ENCODE assay signal across 10 cellular contexts in genomic region chr22:38135133-38135706, GRCh38. TPM values are rescaled to one million over a fixed set of nuclear protein-coding genes. Genes with fewer than 3 reads are reported as not detected.
DNase-seq lines count a peak whose midpoint lies in the region; ATAC-seq, FAIRE-seq and TF ChIP-seq lines count a peak whose summit lies in the region.
"Had no signal": no experiment of that assay in that cellular context is flagged by ENCODE, and none has a peak within 500 bp of the region (broad histone marks: within the 10 kb centered on the region; RNA-seq: fewer than 3 reads in every experiment).

No MANE protein-coding gene starts in this region.

- H3K79me2 ChIP-seq in ACC112 (ENCODE audit: control insufficient read depth, insufficient read depth, low read length, unreplicated experiment) (no peaks in the 10 kb centered on the region), GM23338 (replicated peaks; ENCODE audit: insufficient read depth) (no peaks in the 10 kb centered on the region)

- ATAC-seq in GM23338 (no peak), upper lobe of left lung (ENCODE audit: low FRiP score in 2 of 2) (no peak)

- peaks cover 20% of the 10 kb centered on the region for H3K4me1 Mint-ChIP-seq in HFFc6 (ENCODE audit: low read depth)
- H3K4me1 Mint-ChIP-seq in GM23338 = peaks cover 3% of the 10 kb centered on the region; the same call in 1 of the 3 replicates

- no peak for TF ChIP-seq CTCF in HFFc6 (IDR thresholded peaks at IDR 0.05)
- no peak for TF ChIP-seq CTCF in kidney (IDR thresholded peaks at IDR 0.05; ENCODE audit: borderline replicate concordance, extremely low read depth, insufficient read depth)
- no peak for TF ChIP-seq CTCF in GM23338 (conservative IDR thresholded peaks at IDR 0.05; ENCODE audit: low read depth in 2 of 2)
- no peak for TF ChIP-seq CTCF in upper lobe of left lung (IDR thresholded peaks at IDR 0.05)

- H3K4me3 Mint-ChIP-seq in HFFc6 = peak overlapping the region; percentile 65
- H3K4me3 Mint-ChIP-seq in GM23338 = no peak overlapping the region

- H3K4me3 ChIP-seq in ACC112 (ENCODE audit: low read depth, low read length) (no peak overlapping the region), adipocyte (ENCODE audit: low read length) (no peak overlapping the region), kidney (ENCODE audit: low read length in 2 of 2) (no peak overlapping the region), GM23338 (no peak overlapping the region), upper lobe of left lung (no peak overlapping the region)

- H3K36me3 ChIP-seq in ACC112 (ENCODE audit: insufficient read depth, low read length) = no peaks in the 10 kb centered on the region
- H3K36me3 ChIP-seq in adipocyte (ENCODE audit: control insufficient read depth, insufficient read depth, low read length, severe bottlenecking) = peaks cover 8% of the 10 kb centered on the region
- H3K36me3 ChIP-seq in kidney (ENCODE audit: control insufficient read depth in 1 of 2, insufficient read depth in 2 of 2, low read length in 2 of 2) = peaks cover 3 to 5% of the 10 kb centered on the region in 2 donors
- H3K36me3 ChIP-seq in GM23338 (ENCODE audit: insufficient read depth) = no peaks in the 10 kb centered on the region
- peaks cover 2 to 39% (median 19%) of the 10 kb centered on the region in 4 donors for H3K36me3 ChIP-seq in upper lobe of left lung

- no peak overlapping the region for H3K4me2 ChIP-seq in GM23338

- H3K9me3 ChIP-seq in adipocyte (ENCODE audit: control insufficient read depth, low read length) = no peaks in the 10 kb centered on the region
- no peaks in the 10 kb centered on the region for H3K9me3 ChIP-seq in kidney (ENCODE audit: control insufficient read depth in 1 of 2, low read length in 2 of 2)
- H3K9me3 ChIP-seq in upper lobe of left lung = no peaks in the 10 kb centered on the region

- H3K27me3 ChIP-seq in ACC112 (ENCODE audit: insufficient read depth, low read length) = no peaks in the 10 kb centered on the region
- H3K27me3 ChIP-seq in adipocyte (replicated peaks; ENCODE audit: control insufficient read depth, insufficient read depth, low read length) = no peaks in the 10 kb centered on the region
- H3K27me3 ChIP-seq in GM23338 (ENCODE audit: insufficient read depth) = no peaks in the 10 kb centered on the region
- no peaks in the 10 kb centered on the region for H3K27me3 ChIP-seq in upper lobe of left lung

- WGBS in upper lobe of left lung, 2 donors = 83 to 87% methylated on average over 1 to 4 of the region's 4 CpGs

- H3K4me1 ChIP-seq in ACC112 (ENCODE audit: control insufficient read depth, insufficient read depth, low read length, unreplicated experiment) (peaks cover 16% of the 10 kb centered on the region), adipocyte (ENCODE audit: control insufficient read depth, insufficient read depth, low read length) (peaks cover 30% of the 10 kb centered on the region), kidney (ENCODE audit: control insufficient read depth in 1 of 2, insufficient read depth in 1 of 2, low read depth in 1 of 2, low read length in 2 of 2) (no peaks in the 10 kb centered on the region), GM23338 (ENCODE audit: insufficient read depth) (no peaks in the 10 kb centered on the region), upper lobe of left lung (no peaks in the 10 kb centered on the region)

- H3K27ac Mint-ChIP-seq in HFFc6 = peak overlapping the region; percentile 89
- no peak overlapping the region for H3K27ac Mint-ChIP-seq in GM23338

- H3K27me3 Mint-ChIP-seq in HFFc6 (ENCODE audit: insufficient read depth) = no peaks in the 10 kb centered on the region; the same call in 1 of the 2 replicates
- H3K27me3 Mint-ChIP-seq in GM23338 (ENCODE audit: insufficient read depth, low read depth, poor library complexity) = peaks cover 5% of the 10 kb centered on the region

- DNase-seq in HFFc6 = peak; percentile 92
- peak; percentile 71 for DNase-seq in adipocyte (ENCODE audit: low read depth)
- peak; percentile 22 for DNase-seq in kidney
- no peak for DNase-seq in SKM-1 treated with dmso at 0.1 percent for 144 hours (lab: John Stamatoyannopoulos, UW; ENCODE audit: unreplicated experiment)
- DNase-seq in NCI-H524 (lab: John Stamatoyannopoulos, UW) = no peak
- DNase-seq in GM23338 (ENCODE audit: low spot score) = no peak
- DNase-seq in upper lobe of left lung = no peak
- DNase-seq: mesendoderm, NCI-H510A treated with DMSO at 0.1 percent for 48 hours had no signal

- no peaks in the 10 kb centered on the region for H4K20me1 ChIP-seq in GM23338 (replicated peaks; ENCODE audit: insufficient read depth)

- no peaks in the 10 kb centered on the region for H3F3A ChIP-seq in GM23338 (replicated peaks; ENCODE audit: low read depth)

- no peak for TF ChIP-seq POLR2A in upper lobe of left lung (IDR thresholded peaks at IDR 0.05)

- intact Hi-C loops in kidney (cut with DNase I) = no loop called here

- peak overlapping the region; percentile 40 for H3K9ac ChIP-seq in adipocyte (ENCODE audit: low read length)
- H3K9ac ChIP-seq in kidney (ENCODE audit: low read length in 2 of 2) = no peak overlapping the region

- H3K27ac ChIP-seq in ACC112 (ENCODE audit: low read depth, low read length) (peak overlapping the region; percentile 75), kidney (ENCODE audit: low read depth in 2 of 2, low read length in 2 of 2) (no peak overlapping the region), GM23338 (ENCODE audit: low read depth) (no peak overlapping the region), upper lobe of left lung (no peak overlapping the region)

- no peaks in the 10 kb centered on the region for H3K9me2 ChIP-seq in GM23338 (ENCODE audit: insufficient read depth)

- FAIRE-seq in kidney (lab: Jason Lieb, UNC) = no peak

- H3K9me3 Mint-ChIP-seq in HFFc6 (no peaks in the 10 kb centered on the region), GM23338 (no peaks in the 10 kb centered on the region)

- H2AFZ ChIP-seq in ACC112 (ENCODE audit: low read length, unreplicated experiment) (no peak overlapping the region), GM23338 (no peak overlapping the region)

- H3K36me3 Mint-ChIP-seq in HFFc6 (ENCODE audit: low read depth) (peaks cover 6% of the 10 kb centered on the region; the same call in 1 of the 2 replicates), GM23338 (ENCODE audit: low read depth) (peaks cover 3% of the 10 kb centered on the region; the same call in 1 of the 3 replicates)

- TF ChIP-seq EP300 in upper lobe of left lung (IDR thresholded peaks at IDR 0.05) = no peak

RNA-seq across cellular contexts. Expression of gene BAIAP2L2, which starts 24.7 kb away (rescaled TPM):
- total RNA-seq in HFFc6 (2021; fragmentation: NEBNext Ultra II Directional; extraction: Animal tissue kit (Norgen Biotek cat#: 25700)) = under 1 TPM in 1 of 6 experiments, not detected in 5; 0.08 TPM
- 9.7 TPM for total RNA-seq in kidney
- 27.8 TPM for polyA plus RNA-seq in kidney (ENCODE audit: insufficient read depth, low read depth, low replicate concordance)
- total RNA-seq in GM23338 (2014; rRNA removed; shearing (Covaris generic)) = 3.9 and 5.6 TPM in 2 replicates
- 5.6 and 7.6 TPM in 2 replicates for polyA plus RNA-seq in GM23338 (2016; fragmentation: Nextera tagmentation; extraction: Ambion mirVana)
- 1 to 10 TPM in 1 of 6 donors, under 1 TPM in 2, not detected in 3; 0.94 to 6.3 (median 0.98) TPM for total RNA-seq in upper lobe of left lung

RNA-seq across cellular contexts. Expression of gene PLA2G6, which starts 46.4 kb away (rescaled TPM):
- 1 to 10 TPM; 4.1 to 6.6 (median 5.3) TPM for total RNA-seq in HFFc6 (2021; fragmentation: NEBNext Ultra II Directional; extraction: Animal tissue kit (Norgen Biotek cat#: 25700))
- total RNA-seq in kidney (61.6 TPM), upper lobe of left lung (100 to 1,000 TPM in 1 of 6 donors, 10 to 100 TPM in 5; 21.1 to 295 (median 47.5) TPM)
- polyA plus RNA-seq in kidney (ENCODE audit: insufficient read depth, low read depth, low replicate concordance) (26.6 TPM), GM23338 (2016; fragmentation: Nextera tagmentation; extraction: Ambion mirVana) (4.5 and 5.8 TPM in 2 replicates)
- 6.3 and 12.6 TPM in 2 replicates for total RNA-seq in GM23338 (2014; rRNA removed; shearing (Covaris generic))

RNA-seq across cellular contexts. Expression of gene SLC16A8, which starts 51.2 kb away (rescaled TPM):
- not detected for total RNA-seq in HFFc6 (2021; fragmentation: NEBNext Ultra II Directional; extraction: Animal tissue kit (Norgen Biotek cat#: 25700))
- total RNA-seq in kidney = 0.31 TPM
- 0.92 TPM for polyA plus RNA-seq in kidney (ENCODE audit: insufficient read depth, low read depth, low replicate concordance)
- total RNA-seq in GM23338 (2014; rRNA removed; shearing (Covaris generic)) = 0.66 and 1.0 TPM in 2 replicates
- 0.52 and 0.56 TPM in 2 replicates for polyA plus RNA-seq in GM23338 (2016; fragmentation: Nextera tagmentation; extraction: Ambion mirVana)
- 1 to 10 TPM in 1 of 6 donors, under 1 TPM in 3, not detected in 2; 0.26 to 6.3 (median 0.73) TPM for total RNA-seq in upper lobe of left lung

Comparison
In these comparisons a context has a peak if more than half of its experiments do, and no peak if none do; other contexts are left out.
1. DNase-seq: peak in HFFc6 (single experiment), adipocyte (single experiment) and kidney (single experiment); none in SKM-1 treated with dmso at 0.1 percent for 144 hours (single experiment), NCI-H524 (0 of 2), GM23338 (single experiment) and upper lobe of left lung (0 of 2).